Comparison of ENCODE assay signal across 8 cellular contexts in genomic region chr18:62506495-62507143, GRCh38. TPM values are rescaled to one million over a fixed set of nuclear protein-coding genes. Genes with fewer than 3 reads are reported as not detected.
A peak's percentile ranks its signal among the peaks of the same experiment; 100 is the strongest.
DNase-seq lines count a peak whose midpoint lies in the region; ATAC-seq and TF ChIP-seq lines count a peak whose summit lies in the region.

No MANE protein-coding gene starts in this region.

- H3K9me3 ChIP-seq in mononuclear cell (ENCODE audit: low read depth, low read length): peaks cover 1% of the 10 kb centered on the region
- H3K9me3 ChIP-seq in Caco-2: no peaks in the 10 kb centered on the region

- DNase-seq in activated B cell treated with CpG ODN at 0.5 μM for 24 hours (no peak), cerebellar cortex (ENCODE audit: low spot score) (no peak), Ammon's horn (ENCODE audit: low spot score) (no peak), epidermal melanocyte (ENCODE audit: insufficient read length, low spot score) (no peak), Caco-2 (no peak)

- H3K4me1 ChIP-seq in mononuclear cell (ENCODE audit: insufficient read depth, low read length): peaks cover 24% of the 10 kb centered on the region
- no peaks in the 10 kb centered on the region for H3K4me1 ChIP-seq in Caco-2

- BruUV-seq in Caco-2 (replicated peaks; lab: Mats Ljungman, UMichigan): no TSS peak

- intact Hi-C loops in activated B cell treated with CpG ODN at 0.5 μM for 24 hours (cut with micrococcal nuclease): loop anchor here (1.0 kb wide), 4 partner anchors 16 to 319 kb away; partner anchors contain the start of genes PIGN and RELCH
- intact Hi-C loops in Caco-2 (cut with micrococcal nuclease; ENCODE audit: unreplicated experiment): no loop called here

- peaks cover 3% of the 10 kb centered on the region for H3K9me3 Mint-ChIP-seq in activated B cell treated with CpG ODN at 0.5 μM for 24 hours
- no peaks in the 10 kb centered on the region for H3K9me3 Mint-ChIP-seq in Caco-2 (ENCODE audit: unreplicated experiment)

- no peaks in the 10 kb centered on the region for H3K36me3 ChIP-seq in Caco-2 (ENCODE audit: control insufficient read depth, insufficient read depth, low read length)

- H3K27ac Mint-ChIP-seq in activated B cell treated with CpG ODN at 0.5 μM for 24 hours (peak overlapping the region; percentile 92), Caco-2 (ENCODE audit: unreplicated experiment) (no peak overlapping the region)

- H3K4me3 ChIP-seq in mononuclear cell (ENCODE audit: low read length): peak overlapping the region; percentile 28
- no peak overlapping the region for H3K4me3 ChIP-seq in Caco-2 (ENCODE audit: low read depth, low read length)

- TF ChIP-seq CTCF in activated B cell treated with CpG ODN at 0.5 μM for 24 hours (IDR thresholded peaks at IDR 0.05): no peak
- no peak for TF ChIP-seq CTCF in Caco-2 (IDR thresholded peaks at IDR 0.05; ENCODE audit: insufficient read depth in 1 of 2, low read depth in 1 of 2, low read length in 1 of 2, severe bottlenecking in 1 of 2, unreplicated experiment in 1 of 2)

- ATAC-seq in GM18861 (IDR thresholded peaks at IDR 0.05; ENCODE audit: unreplicated experiment) (peak; percentile 5), HG02678 (IDR thresholded peaks at IDR 0.05; ENCODE audit: unreplicated experiment) (peak; percentile 9), activated B cell treated with CpG ODN at 0.5 μM for 24 hours (ENCODE audit: low read depth) (peak; percentile 35)

- H3K4me1 Mint-ChIP-seq in activated B cell treated with CpG ODN at 0.5 μM for 24 hours: peaks cover 19% of the 10 kb centered on the region
- H3K4me1 Mint-ChIP-seq in Caco-2 (ENCODE audit: low read depth, unreplicated experiment): no peaks in the 10 kb centered on the region

- H3K36me3 Mint-ChIP-seq in activated B cell treated with CpG ODN at 0.5 μM for 24 hours (ENCODE audit: low read depth) (no peaks in the 10 kb centered on the region), Caco-2 (ENCODE audit: insufficient read depth, unreplicated experiment) (no peaks in the 10 kb centered on the region)

- CTCF ChIA-PET in activated B cell treated with CpG ODN at 0.5 μM for 24 hours (lab: Charles Lee) (interaction anchor here (1.4 kb wide), 1 partner anchor 80 kb away, joined by 3 read pairs; no protein-coding TSS in a partner anchor), Caco-2 (lab: Charles Lee) (no interaction called here)

- H3K27me3 ChIP-seq in mononuclear cell (ENCODE audit: insufficient read depth, low read length) (no peaks in the 10 kb centered on the region), Caco-2 (replicated peaks; ENCODE audit: control insufficient read depth, insufficient read depth, low read length) (no peaks in the 10 kb centered on the region)

- POLR2A ChIA-PET in activated B cell treated with CpG ODN at 0.5 μM for 24 hours (lab: Charles Lee): interaction anchor here (1.1 to 2.1 kb wide), 4 partner anchors 14 to 208 kb away, joined by 3 to 52 read pairs (median 6); partner anchors contain the start of genes PHLPP1 and ZCCHC2
- POLR2A ChIA-PET in Caco-2 (lab: Charles Lee): interaction anchor here (0.7 kb wide), 1 partner anchor 61 kb away, joined by 3 read pairs; no protein-coding TSS in a partner anchor

- H3K4me3 Mint-ChIP-seq in activated B cell treated with CpG ODN at 0.5 μM for 24 hours: peak overlapping the region; percentile 73
- no peak overlapping the region for H3K4me3 Mint-ChIP-seq in Caco-2 (ENCODE audit: unreplicated experiment)

- no peaks in the 10 kb centered on the region for H3K27me3 Mint-ChIP-seq in activated B cell treated with CpG ODN at 0.5 μM for 24 hours
- no peaks in the 10 kb centered on the region for H3K27me3 Mint-ChIP-seq in Caco-2 (ENCODE audit: insufficient read depth, unreplicated experiment)

RNA-seq across cellular contexts. Expression of gene ZCCHC2, which starts 16.2 kb away (rescaled TPM):
- 28.6 and 29.4 TPM in 2 replicates for total RNA-seq in activated B cell treated with CpG ODN at 0.5 μM for 24 hours
- total RNA-seq in mononuclear cell: 54.5 TPM
- 6.9 and 8.9 TPM in 2 replicates for total RNA-seq in Caco-2 (2022)
